8 cellular contexts compared by ENCODE assay signal in the genomic region with DNA sequence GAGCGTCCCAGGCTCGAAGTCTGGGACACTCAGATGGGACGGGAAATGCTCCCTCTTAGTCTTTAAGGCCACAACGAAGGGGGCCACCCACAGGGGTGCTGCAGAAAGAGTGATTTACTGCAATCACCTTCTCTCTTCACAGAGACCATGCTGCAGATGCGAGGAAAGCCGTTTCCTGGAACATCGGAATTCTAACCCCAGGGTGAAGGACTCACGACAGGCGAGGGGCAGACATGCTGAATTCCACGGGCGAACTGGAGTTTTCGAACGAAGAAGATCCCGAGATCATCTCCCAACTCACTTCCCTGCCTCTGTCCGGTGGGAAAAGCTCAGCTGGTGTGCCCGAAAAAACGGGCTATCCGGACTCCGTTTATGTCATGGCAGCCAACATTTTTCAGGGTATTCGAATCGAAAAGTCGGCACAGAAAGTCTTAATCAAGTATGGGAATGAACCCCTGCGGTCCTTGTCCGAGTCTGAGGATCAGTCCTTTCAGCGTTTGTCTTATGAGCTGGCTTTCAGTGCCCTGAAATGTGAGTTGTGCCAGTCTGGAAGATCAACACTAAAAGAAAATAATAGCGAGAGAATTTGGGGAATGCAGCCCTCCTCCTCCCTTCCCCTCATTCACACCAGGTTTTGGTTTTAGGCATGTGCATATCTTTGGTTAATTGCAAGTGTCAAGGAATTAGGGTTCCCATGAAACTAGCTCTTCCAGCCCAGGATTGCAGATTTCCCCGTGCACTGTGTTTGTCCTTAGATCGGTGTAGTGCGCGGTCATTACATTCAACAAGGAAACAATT. TPM values are rescaled to one million over a fixed set of nuclear protein-coding genes. Genes with fewer than 3 reads are reported as not detected.
DNase-seq lines count a peak whose midpoint lies in the region; ATAC-seq and TF ChIP-seq lines count a peak whose summit lies in the region.

No MANE protein-coding gene starts in this region.

- H3K9me3 ChIP-seq in BE2C, result no peaks in the 10 kb centered on the region
- no peaks in the 10 kb centered on the region for H3K9me3 ChIP-seq in muscle layer of duodenum (ENCODE audit: control insufficient read depth in 1 of 2, low read length in 2 of 2)

- CTCF ChIA-PET in HEK293T (lab: Yijun Ruan, JAX), result no interaction called here

- DNase-seq in BE2C (no peak), dermis blood vessel endothelial cell (peak; percentile 12), HEK293T (ENCODE audit: extremely low spot score) (no peak), HPDE6-E6E7 (ENCODE audit: extremely low spot score) (no peak), 8988T (no peak), NCI-H446 treated with DMSO at 0.1 percent for 48 hours (lab: John Stamatoyannopoulos, UW) (no peak)

- H3K27ac ChIP-seq in muscle layer of duodenum (ENCODE audit: low read length), result peak overlapping the region; percentile 18

- no peak for TF ChIP-seq CTCF in BE2C (IDR thresholded peaks at IDR 0.05; ENCODE audit: low read depth, low read length)

- peak; percentile 13 for ATAC-seq in HG03442 (IDR thresholded peaks at IDR 0.05; ENCODE audit: unreplicated experiment)

- H3K4me3 ChIP-seq in BE2C (ENCODE audit: low read depth, low read length) (peak overlapping the region; percentile 55), muscle layer of duodenum (ENCODE audit: low read depth in 1 of 2, low read length in 2 of 2) (peak overlapping the region; percentile 59 to 73)

- POLR2A ChIA-PET in HEK293T (lab: Yijun Ruan, JAX), result no interaction called here

- H3K27me3 ChIP-seq in BE2C (peaks cover 26% of the 10 kb centered on the region), muscle layer of duodenum (ENCODE audit: low read depth, low read length) (no peaks in the 10 kb centered on the region)

- H3K36me3 ChIP-seq in BE2C (no peaks in the 10 kb centered on the region), muscle layer of duodenum (ENCODE audit: control insufficient read depth in 1 of 2, insufficient read depth in 2 of 2, low read length in 2 of 2) (no peaks in the 10 kb centered on the region)

- no peaks in the 10 kb centered on the region for H3K4me1 ChIP-seq in BE2C
- H3K4me1 ChIP-seq in muscle layer of duodenum (ENCODE audit: control insufficient read depth in 1 of 2, insufficient read depth in 2 of 2, low read length in 2 of 2), result no peaks in the 10 kb centered on the region

TF ChIP-seq in HEK293T, 16 proteins besides CTCF, POLR2A, EP300 and RAD21:
- TF ChIP-seq FOXM1 (IDR thresholded peaks at IDR 0.05; ENCODE audit: borderline replicate concordance) (no peak), ELF4 (IDR thresholded peaks at IDR 0.05) (no peak), CTBP1 (IDR thresholded peaks at IDR 0.05; ENCODE audit: borderline replicate concordance) (no peak), SUZ12 (IDR thresholded peaks at IDR 0.05) (no peak), TARDBP (IDR thresholded peaks at IDR 0.05) (no peak)
TF ChIP-seq in HEK293T: peak in this region for 0.

RNA-seq across cellular contexts. Expression of a gene that starts 0.9 kb away (rescaled TPM):
- polyA plus RNA-seq in BE2C (2012; ENCODE audit: insufficient read depth, insufficient read length, low read depth), result not detected
- total RNA-seq in dermis blood vessel endothelial cell, result 0.09 TPM in 1 of 2 replicates, not detected in the other
